Comparison of ENCODE assay signal across 1 cellular context in genomic region chr17:4594406-4595349, GRCh38.
TF ChIP-seq lines count a peak whose summit lies in the region.

No MANE protein-coding gene starts in this region.

TF ChIP-seq in GM23338, 12 proteins besides CTCF, POLR2A, EP300 and RAD21 (continued from another document):
- no peak for TF ChIP-seq ETS1 (IDR thresholded peaks at IDR 0.05)
- TF ChIP-seq REST (IDR thresholded peaks at IDR 0.05; ENCODE audit: unreplicated experiment) = no peak
- TF ChIP-seq POLR2AphosphoS5 (IDR thresholded peaks at IDR 0.05; ENCODE audit: low read depth) = no peak
- no peak for TF ChIP-seq ZNF331 (CRISPR knock-in tag; IDR thresholded peaks at IDR 0.05; ENCODE audit: low read depth)
